15 cellular contexts compared by ENCODE assay signal in the genomic region with DNA sequence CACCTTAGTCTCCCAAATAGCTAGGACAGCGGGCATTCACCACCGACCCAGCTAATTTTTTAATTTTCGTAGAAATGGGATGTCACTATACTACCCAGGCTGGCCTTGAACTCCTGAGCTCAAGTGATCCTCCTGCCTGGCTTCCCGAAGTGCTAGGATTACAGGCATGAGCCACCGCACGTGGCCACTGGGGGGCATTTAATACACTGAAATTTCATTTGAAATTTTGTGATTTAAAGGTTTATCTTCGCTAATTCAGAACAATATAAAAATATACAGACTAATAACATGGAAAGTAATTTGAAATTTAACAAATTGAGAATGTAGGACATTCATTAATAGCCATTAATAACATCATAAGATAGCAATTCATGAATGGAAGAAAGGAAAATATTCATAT. TPM values are rescaled to one million over a fixed set of nuclear protein-coding genes. Genes with fewer than 3 reads are reported as not detected.
DNase-seq lines count a peak whose midpoint lies in the region; ATAC-seq, FAIRE-seq and TF ChIP-seq lines count a peak whose summit lies in the region.
"Had no signal": no experiment of that assay in that cellular context is flagged by ENCODE, and none has a peak within 500 bp of the region (broad histone marks: within the 10 kb centered on the region; RNA-seq: fewer than 3 reads in every experiment).

No MANE protein-coding gene starts in this region.

- no peaks in the 10 kb centered on the region for H3K36me3 Mint-ChIP-seq in stimulated activated effector memory CD8-positive, alpha-beta T cell treated with anti-CD3 and anti-CD28 coated beads, Interleukin-12 subunit alpha, Interleukin-12 subunit beta, amount 100 ng/mL, for 72 hours
- H3K36me3 Mint-ChIP-seq: stimulated activated memory B cell treated with anti-CD40 and anti-IgM and Interleukin-4, amounts not matched to agents 10 μg/mL and 1 μg/mL and 100 μg/mL, for 72 hours had no signal

- intact Hi-C loops in left ventricle myocardium inferior (cut with micrococcal nuclease) (no loop called here), left ventricle myocardium superior (cut with micrococcal nuclease) (no loop called here)

- H3K4me3 ChIP-seq in left ventricle myocardium inferior (no peak overlapping the region), fibroblast of lung (replicated peaks in 1 of 4; ENCODE audit: control extremely low read depth in 1 of 4, insufficient read depth in 1 of 4, low read depth in 3 of 4, low read length in 4 of 4) (no peak overlapping the region)
- H3K4me3 ChIP-seq: BLaER1 treated with 17β-estradiol and CSF1 and Interleukin-3, amounts not matched to agents 10 nM and 100 nM had no signal

- no peaks in the 10 kb centered on the region for H3K36me3 ChIP-seq in left ventricle myocardium inferior
- H3K36me3 ChIP-seq in fibroblast of lung (ENCODE audit: control insufficient read depth, insufficient read depth, low read length): no peaks in the 10 kb centered on the region
- H3K36me3 ChIP-seq: BLaER1 treated with 17β-estradiol and CSF1 and Interleukin-3, amounts not matched to agents 10 nM and 100 nM had no signal

- no peak for FAIRE-seq in HTR-8/SVneo (lab: Jason Lieb, UNC)
- FAIRE-seq: TTC549 had no signal

- H3K27ac Mint-ChIP-seq in stimulated activated effector memory CD8-positive, alpha-beta T cell treated with anti-CD3 and anti-CD28 coated beads, Interleukin-12 subunit alpha, Interleukin-12 subunit beta, amount 100 ng/mL, for 72 hours: no peak overlapping the region
- H3K27ac Mint-ChIP-seq: activated T-helper 17 cell treated with anti-CD3 and anti-CD28 coated beads, Interleukin-2, amount 50 U/mL, for 72 hours; stimulated activated memory B cell treated with anti-CD40 and anti-IgM and Interleukin-4, amounts not matched to agents 10 μg/mL and 1 μg/mL and 100 μg/mL, for 72 hours had no signal

- no peaks in the 10 kb centered on the region for H4K20me1 ChIP-seq in fibroblast of lung (ENCODE audit: control insufficient read depth, extremely low read depth, insufficient read depth, low read length)
- H4K20me1 ChIP-seq: BLaER1 treated with 17β-estradiol and CSF1 and Interleukin-3, amounts not matched to agents 10 nM and 100 nM had no signal

- H3K27me3 ChIP-seq in left ventricle myocardium inferior (ENCODE audit: low read depth) (peaks cover 18% of the 10 kb centered on the region), fibroblast of lung (ENCODE audit: control insufficient read depth, insufficient read depth, low read length) (no peaks in the 10 kb centered on the region)
- H3K27me3 ChIP-seq: BLaER1 treated with 17β-estradiol and CSF1 and Interleukin-3, amounts not matched to agents 10 nM and 100 nM had no signal

- no peak overlapping the region for H3K9ac ChIP-seq in fibroblast of lung (ENCODE audit: insufficient read depth, low read length)
- H3K9ac ChIP-seq: BLaER1 treated with 17β-estradiol and CSF1 and Interleukin-3, amounts not matched to agents 10 nM and 100 nM had no signal

- no peak overlapping the region for H2AFZ ChIP-seq in fibroblast of lung (ENCODE audit: low read length)

- H3K27ac ChIP-seq in left ventricle myocardium inferior (replicated peaks): no peak overlapping the region
- H3K27ac ChIP-seq in fibroblast of lung (ENCODE audit: insufficient read depth, low read length): no peak overlapping the region
- H3K27ac ChIP-seq: BLaER1 treated with 17β-estradiol and CSF1 and Interleukin-3, amounts not matched to agents 10 nM and 100 nM had no signal

- H3K4me1 ChIP-seq in left ventricle myocardium inferior (no peaks in the 10 kb centered on the region), fibroblast of lung (ENCODE audit: control insufficient read depth, extremely low read depth, insufficient read depth, low read length) (no peaks in the 10 kb centered on the region)
- H3K4me1 ChIP-seq: BLaER1 treated with 17β-estradiol and CSF1 and Interleukin-3, amounts not matched to agents 10 nM and 100 nM had no signal

- peak; percentile 28 for TF ChIP-seq CTCF in left ventricle myocardium inferior (IDR thresholded peaks at IDR 0.05; ENCODE audit: borderline replicate concordance)
- TF ChIP-seq CTCF in fibroblast of lung (conservative IDR thresholded peaks at IDR 0.05 in 1 of 2, IDR thresholded peaks at IDR 0.05 in 1 of 2; ENCODE audit: low read depth in 1 of 2, low read length in 2 of 2): peak; percentile 23 to 52

- H3K9me3 ChIP-seq in left ventricle myocardium inferior (replicated peaks): no peaks in the 10 kb centered on the region
- H3K9me3 ChIP-seq in fibroblast of lung (ENCODE audit: control insufficient read depth, insufficient read depth, low read depth, low read length): no peaks in the 10 kb centered on the region
- H3K9me3 ChIP-seq: BLaER1 treated with 17β-estradiol and CSF1 and Interleukin-3, amounts not matched to agents 10 nM and 100 nM had no signal

- DNase-seq in left ventricle myocardium inferior (no peak), left ventricle myocardium superior (no peak), RKO (ENCODE audit: low spot score) (peak; percentile 15), fibroblast of lung (ENCODE audit: low read depth in 2 of 2) (no peak), C1 segment of cervical spinal cord (lab: John Stamatoyannopoulos, UW) (no peak), HTR-8/SVneo (ENCODE audit: insufficient read length, low spot score) (no peak)
- no peak for DNase-seq in stimulated activated effector memory CD8-positive, alpha-beta T cell treated with anti-CD3 and anti-CD28 coated beads, Interleukin-12 subunit alpha, Interleukin-12 subunit beta, amount 100 ng/mL, for 72 hours (ENCODE audit: low spot score in 2 of 2)
- DNase-seq: MV-4-11; NCI-H82; stimulated activated CD4-positive, alpha-beta T cell treated with anti-CD3 and anti-CD28 coated beads, Interleukin-12 subunit alpha, Interleukin-12 subunit beta, amount 100 ng/mL, for 4 hours had no signal

- no peaks in the 10 kb centered on the region for H3K79me2 ChIP-seq in fibroblast of lung (ENCODE audit: control insufficient read depth, insufficient read depth, low read length)

- ATAC-seq in left ventricle myocardium superior (no peak), HG03432 (IDR thresholded peaks at IDR 0.05; ENCODE audit: unreplicated experiment) (no peak)
- no peak for ATAC-seq in stimulated activated effector memory CD8-positive, alpha-beta T cell treated with anti-CD3 and anti-CD28 coated beads, Interleukin-12 subunit alpha, Interleukin-12 subunit beta, amount 100 ng/mL, for 72 hours
- ATAC-seq: activated T-helper 17 cell treated with anti-CD3 and anti-CD28 coated beads, Interleukin-2, amount 50 U/mL, for 72 hours; stimulated activated memory B cell treated with anti-CD40 and anti-IgM and Interleukin-4, amounts not matched to agents 10 μg/mL and 1 μg/mL and 100 μg/mL, for 72 hours had no signal

- no peaks in the 10 kb centered on the region for H3K4me1 Mint-ChIP-seq in stimulated activated effector memory CD8-positive, alpha-beta T cell treated with anti-CD3 and anti-CD28 coated beads, Interleukin-12 subunit alpha, Interleukin-12 subunit beta, amount 100 ng/mL, for 72 hours
- H3K4me1 Mint-ChIP-seq: activated T-helper 17 cell treated with anti-CD3 and anti-CD28 coated beads, Interleukin-2, amount 50 U/mL, for 72 hours; stimulated activated memory B cell treated with anti-CD40 and anti-IgM and Interleukin-4, amounts not matched to agents 10 μg/mL and 1 μg/mL and 100 μg/mL, for 72 hours had no signal

- no peak overlapping the region for H3K4me3 Mint-ChIP-seq in stimulated activated effector memory CD8-positive, alpha-beta T cell treated with anti-CD3 and anti-CD28 coated beads, Interleukin-12 subunit alpha, Interleukin-12 subunit beta, amount 100 ng/mL, for 72 hours
- H3K4me3 Mint-ChIP-seq: activated T-helper 17 cell treated with anti-CD3 and anti-CD28 coated beads, Interleukin-2, amount 50 U/mL, for 72 hours; stimulated activated memory B cell treated with anti-CD40 and anti-IgM and Interleukin-4, amounts not matched to agents 10 μg/mL and 1 μg/mL and 100 μg/mL, for 72 hours had no signal

- H3K4me2 ChIP-seq in fibroblast of lung (ENCODE audit: extremely low read depth, insufficient read depth, low read length): no peak overlapping the region
- H3K4me2 ChIP-seq: BLaER1 treated with 17β-estradiol and CSF1 and Interleukin-3, amounts not matched to agents 10 nM and 100 nM had no signal

- no peaks in the 10 kb centered on the region for H3K9me3 Mint-ChIP-seq in stimulated activated effector memory CD8-positive, alpha-beta T cell treated with anti-CD3 and anti-CD28 coated beads, Interleukin-12 subunit alpha, Interleukin-12 subunit beta, amount 100 ng/mL, for 72 hours
- H3K9me3 Mint-ChIP-seq: activated T-helper 17 cell treated with anti-CD3 and anti-CD28 coated beads, Interleukin-2, amount 50 U/mL, for 72 hours; stimulated activated memory B cell treated with anti-CD40 and anti-IgM and Interleukin-4, amounts not matched to agents 10 μg/mL and 1 μg/mL and 100 μg/mL, for 72 hours had no signal

RNA-seq across cellular contexts. Expression of a gene that starts 20.5 kb away (rescaled TPM):
- total RNA-seq in left ventricle myocardium inferior (3.5 TPM), left ventricle myocardium superior (2.6 TPM), fibroblast of lung (11.6 and 21.0 TPM in 2 replicates)
- polyA plus RNA-seq in fibroblast of lung: 4.9 and 6.3 TPM in 2 replicates
- 3.0 and 3.5 TPM in 2 replicates for polyA plus RNA-seq in fibroblast of lung (2012)
- not detected in 2 replicates for polyA minus RNA-seq in fibroblast of lung (ENCODE audit: low replicate concordance)
